Comparison of ENCODE assay signal across 23 cellular contexts in the genomic region with DNA sequence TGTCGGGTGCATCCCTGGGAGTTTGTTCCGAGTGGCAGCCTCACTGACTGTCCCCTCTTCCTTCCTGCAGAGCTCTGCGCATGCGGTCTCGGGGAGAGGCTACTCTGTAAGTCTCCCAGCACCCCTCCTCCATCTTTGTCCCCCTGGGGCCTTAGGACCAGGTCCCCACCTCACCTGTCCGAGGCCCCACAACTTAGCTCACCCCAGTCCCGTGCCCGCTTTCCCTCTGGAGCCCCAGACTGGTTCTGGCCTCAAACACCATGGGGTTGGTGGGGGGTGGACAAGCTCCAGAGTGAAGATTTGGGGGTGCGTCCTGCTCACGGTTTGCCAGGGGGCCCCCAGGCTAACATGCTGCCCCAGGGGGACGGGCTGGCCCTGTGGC.
"Had no signal": no experiment of that assay in that cellular context is flagged by ENCODE, and none has a peak within 500 bp of the region (broad histone marks: within the 10 kb centered on the region; RNA-seq: fewer than 3 reads in every experiment).

No MANE protein-coding gene starts in this region.

- H3K4me1 ChIP-seq: colonic mucosa had no signal

- H3K9me3 ChIP-seq: colonic mucosa, esophagus squamous epithelium, gastrocnemius medialis, heart right ventricle, left lung, lower lobe of right lung, mucosa of descending colon had no signal

- H3K27ac ChIP-seq: colonic mucosa, epithelial cell of prostate, esophagus squamous epithelium, gastrocnemius medialis, heart right ventricle, left lung, lower lobe of right lung had no signal

- H3K4me3 ChIP-seq: colonic mucosa, esophagus squamous epithelium, gastrocnemius medialis, heart right ventricle, left lung, lower lobe of right lung, mucosa of descending colon had no signal

- H3K36me3 ChIP-seq: colonic mucosa, gastrocnemius medialis had no signal

- DNase-seq: colonic mucosa; cortex of kidney; effector CD8-positive, alpha-beta T cell; effector memory CD8-positive, alpha-beta T cell; endodermal cell; erythroblast; esophagus squamous epithelium; foreskin fibroblast; foreskin melanocyte; gastrocnemius medialis; glutamatergic neuron; head of caudate nucleus; heart right ventricle; hippocampal formation; left cardiac atrium; left lung; left ventricle myocardium superior; lower lobe of right lung; mesenchymal stem cell; mucosa of descending colon; naive B cell had no signal

- H3K27me3 ChIP-seq: colonic mucosa, gastrocnemius medialis, heart right ventricle, left lung had no signal

- ATAC-seq: effector memory CD8-positive, alpha-beta T cell; esophagus mucosa; gastrocnemius medialis; heart right ventricle; left cardiac atrium; left lung; left ventricle myocardium superior; lower lobe of right lung; mucosa of descending colon had no signal
